ENCODE assay signal across 1 cellular context in the genomic region with DNA sequence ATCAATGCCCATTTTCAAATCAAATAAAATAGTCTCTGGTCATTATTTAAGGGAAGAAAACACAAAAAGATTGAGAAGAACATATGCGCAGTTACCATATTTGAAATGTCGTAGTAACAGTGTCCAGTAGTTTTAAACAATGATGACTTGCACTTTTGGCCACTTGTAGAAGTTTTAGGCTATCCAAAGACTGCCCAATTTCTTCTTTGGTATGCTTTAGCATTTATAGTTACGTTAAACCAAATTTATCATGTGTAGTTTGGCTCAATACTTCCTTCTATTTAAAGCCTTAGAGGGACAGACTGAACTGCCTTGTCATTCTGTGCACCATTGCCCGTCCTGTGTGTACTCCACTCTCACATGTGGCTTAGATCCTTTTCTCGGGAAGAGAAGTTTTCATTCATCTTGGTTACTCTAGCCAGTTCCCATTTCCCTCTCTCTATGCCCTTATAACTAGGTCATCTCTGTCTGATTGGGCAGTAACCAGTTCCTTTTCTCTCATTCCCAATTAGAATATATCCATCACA.
TF ChIP-seq lines count a peak whose summit lies in the region.

No MANE protein-coding gene starts in this region.

TF ChIP-seq in H1, 55 proteins besides CTCF, POLR2A, EP300 and RAD21 (continued from another document):
- TF ChIP-seq, protein P1, sequence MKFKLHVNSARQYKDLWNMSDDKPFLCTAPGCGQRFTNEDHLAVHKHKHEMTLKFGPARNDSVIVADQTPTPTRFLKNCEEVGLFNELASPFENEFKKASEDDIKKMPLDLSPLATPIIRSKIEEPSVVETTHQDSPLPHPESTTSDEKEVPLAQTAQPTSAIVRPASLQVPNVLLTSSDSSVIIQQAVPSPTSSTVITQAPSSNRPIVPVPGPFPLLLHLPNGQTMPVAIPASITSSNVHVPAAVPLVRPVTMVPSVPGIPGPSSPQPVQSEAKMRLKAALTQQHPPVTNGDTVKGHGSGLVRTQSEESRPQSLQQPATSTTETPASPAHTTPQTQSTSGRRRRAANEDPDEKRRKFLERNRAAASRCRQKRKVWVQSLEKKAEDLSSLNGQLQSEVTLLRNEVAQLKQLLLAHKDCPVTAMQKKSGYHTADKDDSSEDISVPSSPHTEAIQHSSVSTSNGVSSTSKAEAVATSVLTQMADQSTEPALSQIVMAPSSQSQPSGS (IDR thresholded peaks at IDR 0.05; ENCODE audit: low read length), result no peak
- no peak for TF ChIP-seq CBX5 (IDR thresholded peaks at IDR 0.05; ENCODE audit: low read depth, low read length)
- TF ChIP-seq TCF12 (IDR thresholded peaks at IDR 0.05; ENCODE audit: low read depth, low read length), result no peak
- TF ChIP-seq SP4 (IDR thresholded peaks at IDR 0.05; ENCODE audit: low read length), result no peak
- no peak for TF ChIP-seq TEAD4 (IDR thresholded peaks at IDR 0.05; ENCODE audit: low read depth, low read length)
- no peak for TF ChIP-seq SP2 (IDR thresholded peaks at IDR 0.05; ENCODE audit: low read length)
- TF ChIP-seq EZH2 (IDR thresholded peaks at IDR 0.05; ENCODE audit: low read depth, low read length, severe bottlenecking), result no peak
- TF ChIP-seq RNF2 (IDR thresholded peaks at IDR 0.05; ENCODE audit: borderline replicate concordance, low read depth, low read length, missing control alignments, poor library complexity, severe bottlenecking), result no peak
- no peak for TF ChIP-seq SUZ12 (IDR thresholded peaks at IDR 0.05; ENCODE audit: low read length)
- TF ChIP-seq SAP30 (IDR thresholded peaks at IDR 0.05; ENCODE audit: insufficient read depth, insufficient replicate concordance, low read length), result no peak
- no peak for TF ChIP-seq KDM4A (IDR thresholded peaks at IDR 0.05; ENCODE audit: low read depth, low read length, severe bottlenecking)
- TF ChIP-seq SIX5 (IDR thresholded peaks at IDR 0.05; ENCODE audit: low read depth, low read length), result no peak
- no peak for TF ChIP-seq CREB1 (IDR thresholded peaks at IDR 0.05)
- no peak for TF ChIP-seq BCL11A (IDR thresholded peaks at IDR 0.05; ENCODE audit: low read depth in 2 of 2, low read length in 2 of 2)
- TF ChIP-seq BACH1 (IDR thresholded peaks at IDR 0.05; ENCODE audit: low read length), result no peak
